Comparison of ENCODE assay signal across 12 cellular contexts in the genomic region with DNA sequence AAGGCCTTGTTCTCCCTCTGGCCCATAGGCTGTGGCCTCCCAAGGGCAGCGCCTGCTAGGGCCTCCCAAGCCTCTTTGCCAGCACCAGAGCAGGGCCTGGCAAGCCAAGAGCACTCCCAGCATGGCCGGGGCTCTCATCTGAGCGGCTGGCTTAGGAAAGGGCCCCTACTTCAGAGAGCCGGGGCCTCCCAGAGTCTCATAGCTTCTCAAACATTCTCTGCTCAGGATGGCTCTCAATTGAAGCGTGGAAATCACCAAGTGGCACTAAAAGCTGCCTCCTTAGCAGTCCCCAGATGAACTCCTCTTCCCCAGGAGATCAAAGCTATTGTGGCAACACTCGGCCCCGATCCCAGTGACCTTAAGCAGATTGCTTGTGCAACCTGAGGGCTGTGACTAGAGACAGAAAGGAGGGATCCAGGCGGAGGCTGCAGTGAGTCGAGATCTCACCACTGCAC.
A peak's percentile ranks its signal among the peaks of the same experiment; 100 is the strongest.
DNase-seq lines count a peak whose midpoint lies in the region; ATAC-seq and TF ChIP-seq lines count a peak whose summit lies in the region.
"Had no signal": no experiment of that assay in that cellular context is flagged by ENCODE, and none has a peak within 500 bp of the region (broad histone marks: within the 10 kb centered on the region; RNA-seq: fewer than 3 reads in every experiment).

No MANE protein-coding gene starts in this region.

- TF ChIP-seq CTCF in spleen (IDR thresholded peaks at IDR 0.05 in 8 of 11, conservative IDR thresholded peaks at IDR 0.05 in 3 of 11) = no peak

- TF ChIP-seq POLR2A in spleen (IDR thresholded peaks at IDR 0.05) = no peak

- H3K27ac ChIP-seq in KOPT-K1 (ENCODE audit: low read depth, low read length, poor library complexity, severe bottlenecking) = peak overlapping the region; percentile 84
- peak overlapping the region in 6 of 8 donors; percentile 8 to 89 (median 46) for H3K27ac ChIP-seq in spleen
- H3K27ac ChIP-seq: tibial artery had no signal

- H3K9me3 ChIP-seq in KOPT-K1 (ENCODE audit: insufficient read depth, low read length, poor library complexity, severe bottlenecking) (no peaks in the 10 kb centered on the region), spleen (no peaks in the 10 kb centered on the region)
- H3K9me3 ChIP-seq: tibial artery had no signal

- H3K36me3 ChIP-seq in KOPT-K1 (ENCODE audit: insufficient read depth, low read length) (0 out of 2 replicates have a peak, but pooled peaks cover 12% of the 10 kb centered on the region), spleen (peaks cover 0 to 97% (median 7%) of the 10 kb centered on the region in 6 donors)
- H3K36me3 ChIP-seq: tibial artery had no signal

- intact Hi-C loops in spleen (cut with DNase I; ENCODE audit: low total_unique reads) = no loop called here

- H3K4me3 ChIP-seq in spleen = no peak overlapping the region
- H3K4me3 ChIP-seq: tibial artery had no signal

- ATAC-seq in HG02759 (IDR thresholded peaks at IDR 0.05; ENCODE audit: unreplicated experiment) = no peak
- ATAC-seq: PC-3 had no signal

- DNase-seq in amniotic epithelial cell (ENCODE audit: low read depth) (peak; percentile 45), left kidney (ENCODE audit: low read depth, low spot score) (peak; percentile 79), spleen (peak; percentile 75), NCI-H2171 treated with DMSO at 0.1 percent for 48 hours (lab: John Stamatoyannopoulos, UW) (no peak), foreskin melanocyte (no peak), NCI-H446 (lab: John Stamatoyannopoulos, UW) (no peak)
- DNase-seq: Kasumi-1, mesendoderm, PC-3, tibial artery had no signal

- no peaks in the 10 kb centered on the region for H3K27me3 ChIP-seq in spleen (replicated peaks in 1 of 7)
- H3K27me3 ChIP-seq: tibial artery had no signal

- H3K4me1 ChIP-seq in spleen = peaks cover 63 to 100% (median 99%) of the 10 kb centered on the region in 6 donors

- WGBS in spleen, 5 donors = 76 to 89% (median 85%) methylated on average over 7 to 9 of the region's 9 CpGs

Comparison
In these comparisons a context has a peak if more than half of its experiments do, and no peak if none do; other contexts are left out.
1. DNase-seq: peak in amniotic epithelial cell (single experiment), left kidney (single experiment) and spleen (single experiment); none in NCI-H2171 treated with DMSO at 0.1 percent for 48 hours (single experiment), foreskin melanocyte (single experiment) and NCI-H446 (0 of 2).